ENCODE assay signal across 26 cellular contexts in the genomic region with DNA sequence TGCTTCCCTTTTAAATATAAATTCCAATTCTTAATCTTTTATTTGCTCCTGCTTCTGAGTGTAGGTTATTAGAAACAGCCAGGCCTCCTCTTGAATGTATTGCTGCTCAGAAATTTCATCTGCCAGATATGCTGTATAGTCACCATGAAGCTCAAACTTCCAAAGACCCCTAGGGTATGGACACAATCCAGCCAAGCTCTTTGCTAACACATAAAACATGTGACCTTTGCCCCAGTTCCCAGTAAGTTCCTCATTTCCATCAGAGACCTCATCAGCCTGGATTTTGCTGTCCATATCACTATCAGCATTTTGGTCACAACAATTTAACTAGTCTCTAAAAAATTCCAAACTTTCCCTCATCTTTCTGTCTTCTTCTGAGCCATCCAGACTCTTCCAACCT.
DNase-seq lines count a peak whose midpoint lies in the region; ATAC-seq, FAIRE-seq and TF ChIP-seq lines count a peak whose summit lies in the region.
"Had no signal": no experiment of that assay in that cellular context is flagged by ENCODE, and none has a peak within 500 bp of the region (broad histone marks: within the 10 kb centered on the region; RNA-seq: fewer than 3 reads in every experiment).

No MANE protein-coding gene starts in this region.

- H3K4me1 ChIP-seq in A549 (peaks cover 36% of the 10 kb centered on the region), fibroblast of lung (ENCODE audit: control insufficient read depth, extremely low read depth, insufficient read depth, low read length) (peaks cover 5% of the 10 kb centered on the region), psoas muscle (peaks cover 6% of the 10 kb centered on the region)
- H3K4me1 ChIP-seq in CD4-positive, alpha-beta memory T cell (ENCODE audit: insufficient read depth, low read length) = no peaks in the 10 kb centered on the region

- intact Hi-C loops in CD4-positive, alpha-beta memory T cell (cut with micrococcal nuclease) = no loop called here
- intact Hi-C loops in psoas muscle (cut with DNase I) = no loop called here

- no peak overlapping the region for H3K9ac ChIP-seq in fibroblast of lung (ENCODE audit: insufficient read depth, low read length)

- no peak overlapping the region for H3K4me3 Mint-ChIP-seq in CD4-positive, alpha-beta memory T cell
- H3K4me3 Mint-ChIP-seq: CD4-positive, CD25-positive, alpha-beta regulatory T cell; H9; stimulated activated naive B cell treated with anti-CD40 and anti-IgM and Interleukin-4, amounts not matched to agents 10 μg/mL and 1 μg/mL and 100 μg/mL, for 72 hours; T-helper 17 cell had no signal

- no peak for TF ChIP-seq EP300 in A549 (IDR thresholded peaks at IDR 0.05)

- H3K27ac Mint-ChIP-seq in CD4-positive, alpha-beta memory T cell = no peak overlapping the region
- H3K27ac Mint-ChIP-seq: H9; progenitor cell of endocrine pancreas; stimulated activated naive B cell treated with anti-CD40 and anti-IgM and Interleukin-4, amounts not matched to agents 10 μg/mL and 1 μg/mL and 100 μg/mL, for 72 hours; T-helper 17 cell had no signal

- no peaks in the 10 kb centered on the region for H4K20me1 ChIP-seq in fibroblast of lung (ENCODE audit: control insufficient read depth, extremely low read depth, insufficient read depth, low read length)

- no peak for TF ChIP-seq RAD21 in A549 (conservative IDR thresholded peaks at IDR 0.05 in 1 of 2, IDR thresholded peaks at IDR 0.05 in 1 of 2)

- H3K4me3 ChIP-seq in A549 (no peak overlapping the region), HFF-Myc (replicated peaks; ENCODE audit: low read depth, low read length) (no peak overlapping the region), fibroblast of lung (replicated peaks in 1 of 4; ENCODE audit: control extremely low read depth in 1 of 4, insufficient read depth in 1 of 4, low read depth in 3 of 4, low read length in 4 of 4) (no peak overlapping the region), psoas muscle (no peak overlapping the region)
- H3K4me3 ChIP-seq in CD4-positive, alpha-beta memory T cell (ENCODE audit: low read length in 2 of 2) = no peak overlapping the region
- H3K4me3 ChIP-seq: SJSA1, testis had no signal

- H3K79me2 ChIP-seq in fibroblast of lung (ENCODE audit: control insufficient read depth, insufficient read depth, low read length) = no peaks in the 10 kb centered on the region

- no peaks in the 10 kb centered on the region for H3K4me1 Mint-ChIP-seq in CD4-positive, alpha-beta memory T cell
- H3K4me1 Mint-ChIP-seq: CD4-positive, CD25-positive, alpha-beta regulatory T cell; T-helper 17 cell had no signal

- FAIRE-seq in A549 (lab: Jason Lieb, UNC) = no peak

- DNase-seq in A549 (ENCODE audit: low read depth in 1 of 2, low spot score in 1 of 2) (peak in 1 of 2 experiments; percentile 27), HFF-Myc (ENCODE audit: extremely low read depth, low read depth) (peak; percentile 78), T1000 (lab: John Stamatoyannopoulos, UW) (peak; percentile 17), fibroblast of lung (ENCODE audit: low read depth in 2 of 2) (peak; percentile 9 to 46), psoas muscle (no peak), LoVo (ENCODE audit: low spot score) (no peak)
- no peak for DNase-seq in CD4-positive, alpha-beta memory T cell
- DNase-seq: activated CD4-positive, alpha-beta T cell treated with anti-CD3 and anti-CD28 coated beads, Interleukin-2, amount 50 U/mL, for 48 hours; activated naive CD4-positive, alpha-beta T cell; amygdala; CD4-positive, CD25-positive, alpha-beta regulatory T cell; cerebellar nuclear complex; DMS153; effector CD4-positive, alpha-beta T cell; H9; head of caudate nucleus; stimulated activated CD4-positive, alpha-beta T cell treated with anti-CD3 and anti-CD28 coated beads, Interleukin-1b, Interleukin-23, amount 100 ng/mL, for 48 hours; stimulated activated naive B cell treated with anti-CD40 and anti-IgM and Interleukin-4, amounts not matched to agents 10 μg/mL and 1 μg/mL and 100 μg/mL, for 72 hours; T-helper 17 cell; testis had no signal

- H3K27me3 ChIP-seq in fibroblast of lung (ENCODE audit: control insufficient read depth, insufficient read depth, low read length) (no peaks in the 10 kb centered on the region), psoas muscle (ENCODE audit: insufficient read depth in 3 of 3, low read length in 2 of 3) (no peaks in the 10 kb centered on the region)
- H3K27me3 ChIP-seq in CD4-positive, alpha-beta memory T cell (ENCODE audit: insufficient read depth, low read length) = no peaks in the 10 kb centered on the region
- H3K27me3 ChIP-seq: SJSA1, testis had no signal

- no peak for TF ChIP-seq POLR2A in A549 (IDR thresholded peaks at IDR 0.05; ENCODE audit: low read length)

- H3K36me3 ChIP-seq in fibroblast of lung (ENCODE audit: control insufficient read depth, insufficient read depth, low read length) (no peaks in the 10 kb centered on the region), psoas muscle (ENCODE audit: insufficient read depth in 1 of 2, low read depth in 1 of 2) (no peaks in the 10 kb centered on the region)
- H3K36me3 ChIP-seq in CD4-positive, alpha-beta memory T cell (ENCODE audit: insufficient read depth, low read length) = no peaks in the 10 kb centered on the region
- H3K36me3 ChIP-seq: SJSA1 had no signal

- H3K27ac ChIP-seq in A549 (peak overlapping the region; percentile 60 to 67; a peak in 5 of 6 replicates), fibroblast of lung (ENCODE audit: insufficient read depth, low read length) (no peak overlapping the region), psoas muscle (no peak overlapping the region)
- no peak overlapping the region for H3K27ac ChIP-seq in CD4-positive, alpha-beta memory T cell (ENCODE audit: low read depth, low read length)
- H3K27ac ChIP-seq: SJSA1, testis had no signal

- peaks cover 2 to 16% (median 9%) of the 10 kb centered on the region in 8 donors for H3K9me3 Mint-ChIP-seq in CD4-positive, alpha-beta memory T cell

- POLR2A ChIA-PET in A549 (lab: Yijun Ruan, JAX) = no interaction called here
- POLR2A ChIA-PET in CD4-positive, alpha-beta memory T cell (lab: Charles Lee; ENCODE audit: partially characterized antibody) = no interaction called here

- H3K9me3 ChIP-seq in A549 = peaks cover 10% of the 10 kb centered on the region; the same call in 2 of the 3 replicates
- no peaks in the 10 kb centered on the region for H3K9me3 ChIP-seq in fibroblast of lung (ENCODE audit: control insufficient read depth, insufficient read depth, low read depth, low read length)
- H3K9me3 ChIP-seq in CD4-positive, alpha-beta memory T cell (ENCODE audit: control insufficient read depth in 1 of 2, low read length in 2 of 2) = no peaks in the 10 kb centered on the region
- H3K9me3 ChIP-seq in psoas muscle = peaks cover 12% of the 10 kb centered on the region
- H3K9me3 ChIP-seq: SJSA1, testis had no signal

- H3K4me2 ChIP-seq in A549 = peak overlapping the region; percentile 36
- H3K4me2 ChIP-seq in fibroblast of lung (ENCODE audit: extremely low read depth, insufficient read depth, low read length) = no peak overlapping the region

- CTCF ChIA-PET in A549 (lab: Yijun Ruan, JAX) = interaction anchor here (1.3 to 2.4 kb wide), 2 partner anchors 74 to 164 kb away, joined by 3 to 15 read pairs; partner anchors contain the start of gene MAP2
- CTCF ChIA-PET in CD4-positive, alpha-beta memory T cell (lab: Charles Lee; ENCODE audit: partially characterized antibody) = no interaction called here

- TF ChIP-seq CTCF in A549 (IDR thresholded peaks at IDR 0.05) (no peak), HFF-Myc (IDR thresholded peaks at IDR 0.05; ENCODE audit: low read depth, low read length, missing control alignments) (no peak), fibroblast of lung (conservative IDR thresholded peaks at IDR 0.05 in 1 of 2, IDR thresholded peaks at IDR 0.05 in 1 of 2; ENCODE audit: low read depth in 1 of 2, low read length in 2 of 2) (no peak), psoas muscle (IDR thresholded peaks at IDR 0.05) (no peak)

- ATAC-seq in A549 = no peak
- no peak for ATAC-seq in psoas muscle
- ATAC-seq in HG03135 (IDR thresholded peaks at IDR 0.05; ENCODE audit: unreplicated experiment) = no peak
- ATAC-seq: esophagus mucosa; left lobe of liver; Panc1; stimulated activated naive B cell treated with anti-CD40 and anti-IgM and Interleukin-4, amounts not matched to agents 10 μg/mL and 1 μg/mL and 100 μg/mL, for 72 hours; T-helper 17 cell had no signal

- H3K36me3 Mint-ChIP-seq in CD4-positive, alpha-beta memory T cell = no peaks in the 10 kb centered on the region
- H3K36me3 Mint-ChIP-seq: CD4-positive, CD25-positive, alpha-beta regulatory T cell had no signal

- H2AFZ ChIP-seq in fibroblast of lung (ENCODE audit: low read length) = no peak overlapping the region

- H3K27me3 Mint-ChIP-seq in CD4-positive, alpha-beta memory T cell = peaks cover 0 to 2% of the 10 kb centered on the region in 2 donors
- H3K27me3 Mint-ChIP-seq: CD4-positive, CD25-positive, alpha-beta regulatory T cell; progenitor cell of endocrine pancreas; stimulated activated naive B cell treated with anti-CD40 and anti-IgM and Interleukin-4, amounts not matched to agents 10 μg/mL and 1 μg/mL and 100 μg/mL, for 72 hours; T-helper 17 cell had no signal

TF ChIP-seq in A549, 52 proteins besides CTCF, POLR2A, EP300 and RAD21:
- TF ChIP-seq CHD4 (IDR thresholded peaks at IDR 0.05; ENCODE audit: borderline replicate concordance) (no peak), SREBF2 (IDR thresholded peaks at IDR 0.05) (no peak), HEYL (CRISPR knock-in tag; IDR thresholded peaks at IDR 0.05) (no peak), HOXB13 (CRISPR knock-in tag; IDR thresholded peaks at IDR 0.05; ENCODE audit: low read depth) (no peak), GATA3 (IDR thresholded peaks at IDR 0.05; ENCODE audit: borderline replicate concordance) (no peak), RFX5 (IDR thresholded peaks at IDR 0.05) (no peak), RARB (CRISPR knock-in tag; IDR thresholded peaks at IDR 0.05) (no peak), CHD2 (IDR thresholded peaks at IDR 0.05; ENCODE audit: low read length, partially characterized antibody) (no peak), ZNF302 (CRISPR knock-in tag; IDR thresholded peaks at IDR 0.05) (no peak)
- TF ChIP-seq, protein P1, sequence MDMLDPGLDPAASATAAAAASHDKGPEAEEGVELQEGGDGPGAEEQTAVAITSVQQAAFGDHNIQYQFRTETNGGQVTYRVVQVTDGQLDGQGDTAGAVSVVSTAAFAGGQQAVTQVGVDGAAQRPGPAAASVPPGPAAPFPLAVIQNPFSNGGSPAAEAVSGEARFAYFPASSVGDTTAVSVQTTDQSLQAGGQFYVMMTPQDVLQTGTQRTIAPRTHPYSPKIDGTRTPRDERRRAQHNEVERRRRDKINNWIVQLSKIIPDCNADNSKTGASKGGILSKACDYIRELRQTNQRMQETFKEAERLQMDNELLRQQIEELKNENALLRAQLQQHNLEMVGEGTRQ (IDR thresholded peaks at IDR 0.05) = no peak
TF ChIP-seq in A549: peak in this region for 0.

Comparison
In these comparisons a context has a peak if more than half of its experiments do, and no peak if none do; other contexts are left out.
1. DNase-seq: peak in HFF-Myc (single experiment), T1000 (single experiment) and fibroblast of lung (2 of 2); none in CD4-positive, alpha-beta memory T cell (0 of 5), psoas muscle (0 of 2) and LoVo (single experiment).
2. H3K27ac ChIP-seq: peak in A549 (2 of 2); none in fibroblast of lung (single experiment), CD4-positive, alpha-beta memory T cell (single experiment) and psoas muscle (single experiment).